ENCODE assay signal across 26 cellular contexts in genomic region chr1:8851060-8851459, GRCh38.
"Had no signal": no experiment of that assay in that cellular context is flagged by ENCODE, and none has a peak within 500 bp of the region (broad histone marks: within the 10 kb centered on the region; RNA-seq: fewer than 3 reads in every experiment).

No MANE protein-coding gene starts in this region.

- ATAC-seq: stimulated activated effector memory CD8-positive, alpha-beta T cell treated with anti-CD3 and anti-CD28 coated beads, Interleukin-12 subunit alpha, Interleukin-12 subunit beta, amount 100 ng/mL, for 72 hours; stimulated activated memory B cell treated with anti-CD40 and anti-IgM and Interleukin-4, amounts not matched to agents 10 μg/mL and 1 μg/mL and 100 μg/mL, for 72 hours; stimulated activated naive B cell treated with anti-CD40 and anti-IgM and Interleukin-4, amounts not matched to agents 10 μg/mL and 1 μg/mL and 100 μg/mL, for 72 hours; stimulated activated naive CD8-positive, alpha-beta T cell treated with anti-CD3 and anti-CD28 coated beads, Interleukin-15, amount 100 ng/mL, for 72 hours; stimulated activated naive CD8-positive, alpha-beta T cell treated with anti-CD3 and anti-CD28 coated beads, Interleukin-15, Interleukin-2, amounts not matched to agents 100 U/mL and 50 U/mL, for 24 hours; upper lobe of right lung had no signal

- H3K36me3 ChIP-seq: stomach, suprapubic skin, thoracic aorta, thyroid gland, transverse colon, upper lobe of left lung, upper lobe of right lung, uterus, vagina had no signal

- H3K4me3 ChIP-seq: stomach, suprapubic skin, testis, thoracic aorta, thyroid gland, tibial artery, transverse colon, upper lobe of left lung, upper lobe of right lung, uterus, vagina had no signal

- DNase-seq: stimulated activated CD4-positive, alpha-beta T cell treated with anti-CD3 and anti-CD28 coated beads, Interleukin-2, amount 100 ng/mL, for 48 hours; stimulated activated CD4-positive, alpha-beta T cell treated with anti-CD3 and anti-CD28 coated beads, Interleukin-4, amount 100 ng/mL, for 1 hour; stimulated activated CD4-positive, alpha-beta T cell treated with anti-CD3 and anti-CD28 coated beads, Interleukin-4, amount 100 ng/mL, for 24 hours; stimulated activated CD4-positive, alpha-beta T cell treated with anti-CD3 and anti-CD28 coated beads, Interleukin-4, amount 100 ng/mL, for 4 hours; stimulated activated CD8-positive, alpha-beta memory T cell treated with anti-CD3 and anti-CD28 coated beads, Interleukin-4, amount 100 ng/mL, for 48 hours; stimulated activated naive B cell treated with anti-CD40 and anti-IgM and Interleukin-4, amounts not matched to agents 10 μg/mL and 1 μg/mL and 100 μg/mL, for 72 hours; stimulated activated naive CD4-positive, alpha-beta T cell; stimulated activated naive CD4-positive, alpha-beta T cell treated with Interleukin-2 at 50 U/mL for 16 hours; stimulated activated naive CD8-positive, alpha-beta T cell treated with anti-CD3 and anti-CD28 coated beads, Interleukin-15, amount 100 ng/mL, for 72 hours; stimulated activated naive CD8-positive, alpha-beta T cell treated with anti-CD3 and anti-CD28 coated beads, Interleukin-15, Interleukin-2, amounts not matched to agents 100 U/mL and 50 U/mL, for 24 hours; stomach; substantia nigra; testis; thyroid gland; tibial artery; transverse colon; trophoblast cell; upper lobe of left lung; upper lobe of right lung; uterus had no signal

- H3K27me3 ChIP-seq: stomach, suprapubic skin, testis, thyroid gland, tibial artery, transverse colon, upper lobe of left lung, upper lobe of right lung, uterus, vagina had no signal

- FAIRE-seq: urothelium cell line had no signal

- H3K9me3 ChIP-seq: stomach, suprapubic skin, testis, thoracic aorta, thyroid gland, tibial artery, transverse colon, upper lobe of left lung, upper lobe of right lung, uterus, vagina had no signal

- H3K4me1 ChIP-seq: uterus had no signal

- H3K27ac ChIP-seq: stomach, suprapubic skin, testis, thoracic aorta, thyroid gland, tibial artery, transverse colon, upper lobe of left lung, upper lobe of right lung, uterus, vagina had no signal
